Comparison of ENCODE assay signal across 1 cellular context in genomic region chr7:22613466-22613865, GRCh38.
TF ChIP-seq lines count a peak whose summit lies in the region.

No MANE protein-coding gene starts in this region.

TF ChIP-seq in IMR-90, 13 proteins besides CTCF, POLR2A, EP300 and RAD21 (continued from another document):
- TF ChIP-seq SMC3 (IDR thresholded peaks at IDR 0.05; ENCODE audit: low read depth, low read length) (no peak), NFE2L2 (IDR thresholded peaks at IDR 0.05; ENCODE audit: low read depth, low read length) (no peak)
- TF ChIP-seq, protein P1, sequence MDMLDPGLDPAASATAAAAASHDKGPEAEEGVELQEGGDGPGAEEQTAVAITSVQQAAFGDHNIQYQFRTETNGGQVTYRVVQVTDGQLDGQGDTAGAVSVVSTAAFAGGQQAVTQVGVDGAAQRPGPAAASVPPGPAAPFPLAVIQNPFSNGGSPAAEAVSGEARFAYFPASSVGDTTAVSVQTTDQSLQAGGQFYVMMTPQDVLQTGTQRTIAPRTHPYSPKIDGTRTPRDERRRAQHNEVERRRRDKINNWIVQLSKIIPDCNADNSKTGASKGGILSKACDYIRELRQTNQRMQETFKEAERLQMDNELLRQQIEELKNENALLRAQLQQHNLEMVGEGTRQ (IDR thresholded peaks at IDR 0.05; ENCODE audit: low read depth, low read length) = no peak
